17 cellular contexts compared by ENCODE assay signal in the genomic region with DNA sequence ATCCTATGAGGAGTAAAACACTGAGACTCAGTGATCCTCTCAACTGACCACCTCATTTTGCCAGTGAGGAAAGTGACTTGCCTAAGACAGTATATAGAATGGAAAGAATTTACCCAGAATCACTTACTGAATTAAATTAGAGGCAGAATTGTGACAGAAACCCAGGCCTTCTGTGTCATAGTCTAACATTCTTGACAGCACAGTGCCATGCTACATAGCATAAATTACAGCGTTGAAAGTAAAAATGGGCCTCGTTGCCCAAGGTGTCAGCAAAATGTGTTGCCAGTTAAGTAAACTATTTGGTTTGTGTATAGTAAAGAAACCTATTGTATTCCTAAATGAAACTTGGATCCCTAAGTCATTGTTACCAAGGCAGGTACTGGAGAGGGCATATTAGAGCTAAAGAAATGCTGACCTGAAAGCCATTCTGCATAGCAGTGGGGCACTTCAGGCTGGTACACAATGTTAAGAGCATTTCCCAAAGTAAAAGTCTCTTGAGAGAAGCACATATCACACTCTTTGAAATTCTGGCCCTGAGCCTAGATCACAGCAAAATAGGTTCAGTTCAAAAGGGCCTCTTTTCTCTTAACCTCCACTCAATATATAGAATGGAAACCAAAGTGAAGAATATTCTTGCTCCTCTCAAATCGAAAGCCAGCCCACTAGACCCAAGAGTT. TPM values are rescaled to one million over a fixed set of nuclear protein-coding genes. Genes with fewer than 3 reads are reported as not detected.
DNase-seq lines count a peak whose midpoint lies in the region; ATAC-seq and TF ChIP-seq lines count a peak whose summit lies in the region.
"Had no signal": no experiment of that assay in that cellular context is flagged by ENCODE, and none has a peak within 500 bp of the region (broad histone marks: within the 10 kb centered on the region; RNA-seq: fewer than 3 reads in every experiment).

No MANE protein-coding gene starts in this region.

- DNase-seq in NCI-H2227 (lab: John Stamatoyannopoulos, UW; ENCODE audit: unreplicated experiment) (peak; percentile 14), NCI-H2227 treated with DMSO at 0.1 percent for 48 hours (lab: John Stamatoyannopoulos, UW) (no peak), NCI-H2171 (lab: John Stamatoyannopoulos, UW) (peak; percentile 17), heart right ventricle (no peak), upper lobe of left lung (peak in 1 of 2 donors; percentile 76), hippocampal formation (lab: John Stamatoyannopoulos, UW) (no peak)
- no peak for DNase-seq in activated CD4-positive, alpha-beta T cell treated with anti-CD3 and anti-CD28 coated beads, Interleukin-2, amount 50 U/mL, for 48 hours
- DNase-seq in activated CD4-positive, CD25-positive, alpha-beta regulatory T cell (lab: John Stamatoyannopoulos, UW) = no peak
- DNase-seq: activated CD4-positive, alpha-beta T cell treated with anti-CD3 and anti-CD28 coated beads for 36 hours; activated CD8-positive, alpha-beta memory T cell treated with anti-CD3 and anti-CD28 coated beads, Interleukin-2, amount 10 ng/mL, durations not matched to agents 7 days and 5 days; Calu3; effector memory CD4-positive, alpha-beta T cell; mammary epithelial cell; pancreas; stimulated activated naive CD8-positive, alpha-beta T cell treated with anti-CD3 and anti-CD28 coated beads, Interleukin-15, Interleukin-2, amounts not matched to agents 100 U/mL and 50 U/mL, for 24 hours; SW 1271; transverse colon had no signal

- TF ChIP-seq CTCF in heart right ventricle (IDR thresholded peaks at IDR 0.05) (no peak), upper lobe of left lung (IDR thresholded peaks at IDR 0.05) (no peak)

- no peak for TF ChIP-seq POLR2A in upper lobe of left lung (IDR thresholded peaks at IDR 0.05)

- H3K27ac ChIP-seq in heart right ventricle = peak overlapping the region; percentile 17 to 72 (median 56)
- H3K27ac ChIP-seq in upper lobe of left lung = peak overlapping the region; percentile 36 to 68 (median 55)
- H3K27ac ChIP-seq: pancreas, transverse colon had no signal

- H3K36me3 ChIP-seq in heart right ventricle (peaks cover 0 to 90% (median 27%) of the 10 kb centered on the region in 9 donors), upper lobe of left lung (peaks cover 5 to 41% (median 15%) of the 10 kb centered on the region in 4 donors)

- peak in 1 of 4 donors; percentile 75 for TF ChIP-seq EP300 in upper lobe of left lung (IDR thresholded peaks at IDR 0.05)

- whole genome bisulfite sequencing in heart right ventricle, 2 donors = 70 to 87% methylated on average over 3 of the region's 3 CpGs
- WGBS in upper lobe of left lung, 2 donors = 54 to 59% methylated on average over 3 of the region's 3 CpGs

- intact Hi-C loops in heart right ventricle (cut with DNase I) = no loop called here

- H3K27me3 ChIP-seq in heart right ventricle (no peaks in the 10 kb centered on the region), upper lobe of left lung (no peaks in the 10 kb centered on the region)
- H3K27me3 ChIP-seq: pancreas, transverse colon had no signal

- H3K4me3 ChIP-seq in heart right ventricle = no peak overlapping the region
- no peak overlapping the region for H3K4me3 ChIP-seq in upper lobe of left lung
- H3K4me3 ChIP-seq: pancreas, transverse colon had no signal

- H3K9me3 ChIP-seq in heart right ventricle = no peaks in the 10 kb centered on the region
- no peaks in the 10 kb centered on the region for H3K9me3 ChIP-seq in upper lobe of left lung
- H3K9me3 ChIP-seq: pancreas, transverse colon had no signal

- peak in 6 of 8 donors; percentile 68 to 96 (median 86) for ATAC-seq in heart right ventricle
- peak; percentile 32 to 84 for ATAC-seq in upper lobe of left lung (ENCODE audit: low FRiP score in 2 of 2)
- ATAC-seq: activated CD4-positive, alpha-beta T cell treated with anti-CD3 and anti-CD28 coated beads for 36 hours; activated CD8-positive, alpha-beta memory T cell treated with anti-CD3 and anti-CD28 coated beads, Interleukin-2, amount 10 ng/mL, durations not matched to agents 7 days and 5 days; pancreas; stimulated activated naive CD8-positive, alpha-beta T cell treated with anti-CD3 and anti-CD28 coated beads, Interleukin-15, Interleukin-2, amounts not matched to agents 100 U/mL and 50 U/mL, for 24 hours had no signal

- H3K4me1 ChIP-seq in heart right ventricle = peaks cover 0 to 38% (median 20%) of the 10 kb centered on the region in 9 donors
- H3K4me1 ChIP-seq in upper lobe of left lung = peaks cover 0 to 38% (median 11%) of the 10 kb centered on the region in 4 donors
- H3K4me1 ChIP-seq: pancreas, transverse colon had no signal

RNA-seq across cellular contexts. Expression of gene HMG20A, which starts 53.8 kb away (rescaled TPM):
- 10 to 100 TPM; 25.7 to 60.2 (median 41.6) TPM for total RNA-seq in heart right ventricle
- 10 to 100 TPM in 1 of 2 donors, 1 to 10 TPM in 1; 9.9 to 13.9 TPM for polyA plus RNA-seq in heart right ventricle
- total RNA-seq in upper lobe of left lung = 100 to 1,000 TPM in 1 of 6 donors, 10 to 100 TPM in 5; 33.1 to 155 (median 39.3) TPM

RNA-seq across cellular contexts. Expression of gene PEAK1, which starts 54.5 kb away (rescaled TPM):
- total RNA-seq in heart right ventricle (100 to 1,000 TPM in 5 of 10 donors, 10 to 100 TPM in 5; 68.1 to 146 (median 96.4) TPM), upper lobe of left lung (100 to 1,000 TPM in 2 of 6 donors, 10 to 100 TPM in 4; 82.8 to 142 (median 90.1) TPM)
- 10 to 100 TPM in 1 of 2 donors, 1 to 10 TPM in 1; 7.0 to 18.7 TPM for polyA plus RNA-seq in heart right ventricle

Comparison
In these comparisons a context has a peak if more than half of its experiments do, and no peak if none do; other contexts are left out.
1. DNase-seq: peak in NCI-H2227 (single experiment) and NCI-H2171 (single experiment); none in NCI-H2227 treated with DMSO at 0.1 percent for 48 hours (single experiment), heart right ventricle (0 of 2), activated CD4-positive, alpha-beta T cell treated with anti-CD3 and anti-CD28 coated beads, Interleukin-2, amount 50 U/mL, for 48 hours (0 of 2), activated CD4-positive, CD25-positive, alpha-beta regulatory T cell (0 of 4) and hippocampal formation (0 of 2).